In the genomic region with DNA sequence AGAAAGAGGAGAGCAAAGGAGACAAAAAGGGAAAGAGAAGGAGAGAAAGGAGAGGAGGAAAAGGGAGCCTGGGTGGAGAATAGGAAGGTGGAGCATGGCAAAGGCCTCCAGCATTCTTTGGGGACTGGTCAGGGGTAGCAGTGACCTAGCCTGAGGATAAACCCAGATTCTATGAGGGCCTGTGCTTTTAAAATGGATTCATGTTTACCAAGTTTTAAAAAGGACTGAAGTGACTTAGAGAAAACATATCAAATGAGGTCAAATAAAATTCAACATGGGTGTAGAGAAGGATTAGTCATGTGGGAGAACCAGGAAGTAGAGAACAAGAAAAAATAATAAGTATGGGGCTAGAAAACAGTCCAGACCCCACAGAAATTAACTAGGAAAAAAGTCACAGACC, we compare ENCODE assay signal across 10 cellular contexts. TPM values are rescaled to one million over a fixed set of nuclear protein-coding genes. Genes with fewer than 3 reads are reported as not detected.
DNase-seq lines count a peak whose midpoint lies in the region; ATAC-seq and TF ChIP-seq lines count a peak whose summit lies in the region.
"Had no signal": no experiment of that assay in that cellular context is flagged by ENCODE, and none has a peak within 500 bp of the region (broad histone marks: within the 10 kb centered on the region; RNA-seq: fewer than 3 reads in every experiment).

No MANE protein-coding gene starts in this region.

- H3K4me3 ChIP-seq in OCI-LY3 (ENCODE audit: low read length) (peak overlapping the region; percentile 45), left lung (no peak overlapping the region), thyroid gland (replicated peaks in 1 of 3) (no peak overlapping the region)

- no peaks in the 10 kb centered on the region for H3K27me3 ChIP-seq in OCI-LY3 (ENCODE audit: low read depth, low read length)
- H3K27me3 ChIP-seq in left lung, result no peaks in the 10 kb centered on the region
- no peaks in the 10 kb centered on the region for H3K27me3 ChIP-seq in thyroid gland

- ATAC-seq in GM19035 (IDR thresholded peaks at IDR 0.05; ENCODE audit: unreplicated experiment) (peak; percentile 3), left lung (peak; percentile 41), GM21576 (IDR thresholded peaks at IDR 0.05; ENCODE audit: unreplicated experiment) (no peak)
- ATAC-seq: activated CD4-positive, CD25-positive, alpha-beta regulatory T cell treated with anti-CD3 and anti-CD28 coated beads, Interleukin-2, amount 50 U/mL, for 24 hours; Panc1 had no signal

- peak overlapping the region; percentile 62 for H3K4me2 ChIP-seq in OCI-LY3 (ENCODE audit: low read length)

- H3K4me1 ChIP-seq in OCI-LY3 (ENCODE audit: low read length), result peaks cover 70% of the 10 kb centered on the region
- peaks cover 29 to 33% of the 10 kb centered on the region in 2 donors for H3K4me1 ChIP-seq in left lung
- peaks cover 76 to 96% of the 10 kb centered on the region in 2 donors for H3K4me1 ChIP-seq in thyroid gland

- peak overlapping the region; percentile 61 for H3K9ac ChIP-seq in OCI-LY3 (ENCODE audit: low read length)

- peaks cover 97% of the 10 kb centered on the region for H3K79me2 ChIP-seq in OCI-LY3 (ENCODE audit: low read length)

- H3K36me3 ChIP-seq in OCI-LY3 (replicated peaks; ENCODE audit: low read depth, low read length), result peaks cover 66% of the 10 kb centered on the region
- H3K36me3 ChIP-seq in left lung, result peaks cover 0 to 7% of the 10 kb centered on the region in 2 donors
- H3K36me3 ChIP-seq in thyroid gland, result no peaks in the 10 kb centered on the region

- H4K20me1 ChIP-seq in OCI-LY3 (ENCODE audit: insufficient read depth, low read length), result peaks cover 35% of the 10 kb centered on the region

- H2AFZ ChIP-seq in OCI-LY3 (ENCODE audit: low read depth, low read length), result no peak overlapping the region

- DNase-seq in left lung (no peak), thyroid gland (no peak), NCI-H146 treated with DMSO at 0.1 percent for 48 hours (lab: John Stamatoyannopoulos, UW; ENCODE audit: unreplicated experiment) (no peak), CD1c-positive myeloid dendritic cell (ENCODE audit: extremely low spot score) (no peak)
- DNase-seq: activated naive CD4-positive, alpha-beta T cell treated with anti-CD3 and anti-CD28 coated beads for 36 hours had no signal

- no peak for TF ChIP-seq POLR2A in thyroid gland (IDR thresholded peaks at IDR 0.05)

- H3K9me3 ChIP-seq in OCI-LY3 (ENCODE audit: insufficient read depth, low read length) (peaks cover 10% of the 10 kb centered on the region), left lung (peaks cover 0 to 10% of the 10 kb centered on the region in 2 donors), thyroid gland (no peaks in the 10 kb centered on the region)

- intact Hi-C loops in left lung (cut with DNase I), result no loop called here
- intact Hi-C loops in thyroid gland (cut with DNase I), result no loop called here

- TF ChIP-seq CTCF in OCI-LY3 (IDR thresholded peaks at IDR 0.05; ENCODE audit: low read depth, low read length), result no peak
- TF ChIP-seq CTCF in left lung (IDR thresholded peaks at IDR 0.05), result no peak
- TF ChIP-seq CTCF in thyroid gland (IDR thresholded peaks at IDR 0.05), result no peak

- H3K27ac ChIP-seq in OCI-LY3 (ENCODE audit: low read length) (peak overlapping the region; percentile 99), left lung (peak overlapping the region; percentile 43 to 72), thyroid gland (peak overlapping the region; percentile 11 to 83 (median 75))

RNA-seq across cellular contexts. Expression of gene CREB3L2, which starts 20.7 kb away (rescaled TPM):
- total RNA-seq in left lung (10 to 100 TPM; 57.9 to 60.8 TPM), thyroid gland (100 to 1,000 TPM in 2 of 4 donors, 10 to 100 TPM in 2; 86.1 to 143 (median 103) TPM)
